18 cellular contexts compared by ENCODE assay signal in the genomic region with DNA sequence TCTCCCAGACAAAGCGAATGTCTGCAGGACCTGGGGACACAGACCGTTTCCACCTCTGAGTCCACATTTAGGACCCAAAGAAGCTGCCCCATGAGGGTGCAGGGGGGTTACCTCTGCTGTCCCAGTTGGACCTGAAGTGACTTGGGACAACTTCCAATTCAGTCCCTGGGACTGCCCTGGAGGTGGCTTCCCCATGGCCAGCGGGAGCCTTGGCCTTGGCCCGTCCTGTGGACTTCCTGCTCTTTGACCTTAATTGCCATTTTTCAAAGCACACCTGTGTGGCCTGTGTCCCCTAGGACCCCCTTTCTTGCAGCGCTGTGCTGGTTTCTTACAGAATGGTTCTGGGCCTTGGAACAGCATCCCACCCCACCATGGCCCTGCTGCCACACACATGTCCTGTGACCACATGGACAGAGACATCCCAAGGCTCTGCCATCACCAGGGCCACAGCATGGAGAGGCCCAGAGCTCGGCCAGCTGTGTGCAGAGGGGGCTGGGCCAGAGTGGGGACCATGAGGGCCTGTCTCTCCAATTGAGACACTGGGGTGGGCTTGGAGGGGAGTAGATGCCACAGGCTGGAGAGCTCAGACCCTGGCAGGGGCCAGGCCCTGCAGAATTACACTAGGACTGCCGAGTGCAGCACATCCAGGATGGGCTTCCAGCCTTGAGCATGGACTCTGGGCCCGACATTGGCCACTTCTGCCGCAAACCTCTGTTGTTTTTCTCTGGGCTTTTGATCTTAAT. TPM values are rescaled to one million over a fixed set of nuclear protein-coding genes. Genes with fewer than 3 reads are reported as not detected.
DNase-seq lines count a peak whose midpoint lies in the region; ATAC-seq and TF ChIP-seq lines count a peak whose summit lies in the region.
"Had no signal": no experiment of that assay in that cellular context is flagged by ENCODE, and none has a peak within 500 bp of the region (broad histone marks: within the 10 kb centered on the region; RNA-seq: fewer than 3 reads in every experiment).

No MANE protein-coding gene starts in this region.

- no peak for TF ChIP-seq EP300 in suprapubic skin (IDR thresholded peaks at IDR 0.05)

- no peaks in the 10 kb centered on the region for H3K27me3 ChIP-seq in naive thymus-derived CD4-positive, alpha-beta T cell (ENCODE audit: control insufficient read depth in 2 of 2, insufficient read depth in 2 of 2, low read length in 2 of 2)
- H3K27me3 ChIP-seq in suprapubic skin (no peaks in the 10 kb centered on the region), BE2C (no peaks in the 10 kb centered on the region)
- H3K27me3 ChIP-seq: heart right ventricle, upper lobe of left lung had no signal

- POLR2A ChIA-PET in naive thymus-derived CD4-positive, alpha-beta T cell (lab: Charles Lee) = no interaction called here

- peaks cover 0 to 48% (median 24%) of the 10 kb centered on the region in 3 experiments for H3K36me3 ChIP-seq in naive thymus-derived CD4-positive, alpha-beta T cell (ENCODE audit: control insufficient read depth in 2 of 3, insufficient read depth in 3 of 3, low read length in 3 of 3)
- H3K36me3 ChIP-seq in suprapubic skin (peaks cover 36% of the 10 kb centered on the region), BE2C (peaks cover 17% of the 10 kb centered on the region)

- no peaks in the 10 kb centered on the region for H3K27me3 Mint-ChIP-seq in activated T-cell treated with anti-CD3 and anti-CD28 coated beads, Interleukin-2, amount 50 U/mL, for 24 hours
- H3K27me3 Mint-ChIP-seq in T-helper 17 cell = no peaks in the 10 kb centered on the region
- no peaks in the 10 kb centered on the region for H3K27me3 Mint-ChIP-seq in naive thymus-derived CD4-positive, alpha-beta T cell
- H3K27me3 Mint-ChIP-seq: CD4-positive, CD25-positive, alpha-beta regulatory T cell; memory B cell; natural killer cell treated with Interleukin-12 subunit alpha and Interleukin-12 subunit beta and Interleukin-15 and Interleukin-18, amount 100 ng/mL, for 72 hours had no signal

- H3K9me3 Mint-ChIP-seq in activated T-cell treated with anti-CD3 and anti-CD28 coated beads, Interleukin-2, amount 50 U/mL, for 24 hours = no peaks in the 10 kb centered on the region
- H3K9me3 Mint-ChIP-seq in naive thymus-derived CD4-positive, alpha-beta T cell = peaks cover 0 to 9% (median 0%) of the 10 kb centered on the region in 11 donors
- H3K9me3 Mint-ChIP-seq: CD4-positive, CD25-positive, alpha-beta regulatory T cell; memory B cell; natural killer cell treated with Interleukin-12 subunit alpha and Interleukin-12 subunit beta and Interleukin-15 and Interleukin-18, amount 100 ng/mL, for 72 hours had no signal

- no peak for ATAC-seq in T-helper 17 cell
- no peak for ATAC-seq in naive thymus-derived CD4-positive, alpha-beta T cell
- ATAC-seq: heart right ventricle had no signal

- no peak for DNase-seq in activated T-cell treated with anti-CD3 and anti-CD28 coated beads, Interleukin-2, amount 50 U/mL, for 24 hours
- DNase-seq in activated T-cell treated with anti-CD3 and anti-CD28 coated beads, Interleukin-2, amount 50 U/mL, for 48 hours = no peak
- DNase-seq in T-helper 17 cell = no peak
- no peak for DNase-seq in naive thymus-derived CD4-positive, alpha-beta T cell
- DNase-seq in suprapubic skin (ENCODE audit: low spot score in 2 of 2) = peak; percentile 54 to 69
- DNase-seq in NCI-H748 (lab: John Stamatoyannopoulos, UW; ENCODE audit: unreplicated experiment) = no peak
- DNase-seq in BE2C = no peak
- DNase-seq in OCI-M2 (lab: John Stamatoyannopoulos, UW; ENCODE audit: unreplicated experiment) = no peak
- DNase-seq: ACHN; activated gamma-delta T cell; CD4-positive, CD25-positive, alpha-beta regulatory T cell; heart right ventricle; NCI-H1694 treated with DMSO at 0.1 percent for 48 hours; NCI-H345; retina had no signal

- H3K36me3 Mint-ChIP-seq in activated T-cell treated with anti-CD3 and anti-CD28 coated beads, Interleukin-2, amount 50 U/mL, for 24 hours (ENCODE audit: low read depth) = peaks cover 56% of the 10 kb centered on the region
- peaks cover 5% of the 10 kb centered on the region for H3K36me3 Mint-ChIP-seq in T-helper 17 cell (ENCODE audit: low read depth)
- peaks cover 11 to 24% (median 15%) of the 10 kb centered on the region in 5 donors for H3K36me3 Mint-ChIP-seq in naive thymus-derived CD4-positive, alpha-beta T cell

- intact Hi-C loops in naive thymus-derived CD4-positive, alpha-beta T cell (cut with micrococcal nuclease) = no loop called here

- no peak for TF ChIP-seq POLR2A in suprapubic skin (IDR thresholded peaks at IDR 0.05)

- H3K27ac Mint-ChIP-seq in activated T-cell treated with anti-CD3 and anti-CD28 coated beads, Interleukin-2, amount 50 U/mL, for 24 hours = peak overlapping the region; percentile 80
- peak overlapping the region; percentile 63 for H3K27ac Mint-ChIP-seq in T-helper 17 cell
- peak overlapping the region in 6 of 9 donors; percentile 18 to 85 (median 62) for H3K27ac Mint-ChIP-seq in naive thymus-derived CD4-positive, alpha-beta T cell
- H3K27ac Mint-ChIP-seq: memory B cell had no signal

- H3K9me3 ChIP-seq in T-helper 17 cell (ENCODE audit: control insufficient read depth, low read length, poor library complexity, severe bottlenecking) = no peaks in the 10 kb centered on the region
- H3K9me3 ChIP-seq in naive thymus-derived CD4-positive, alpha-beta T cell (ENCODE audit: control insufficient read depth in 2 of 3, low read length in 3 of 3) = no peaks in the 10 kb centered on the region
- no peaks in the 10 kb centered on the region for H3K9me3 ChIP-seq in suprapubic skin
- H3K9me3 ChIP-seq in BE2C = no peaks in the 10 kb centered on the region
- H3K9me3 ChIP-seq: heart right ventricle, upper lobe of left lung had no signal

- H3K4me1 ChIP-seq in naive thymus-derived CD4-positive, alpha-beta T cell (ENCODE audit: control insufficient read depth in 2 of 2, insufficient read depth in 2 of 2, low read length in 2 of 2) = no peaks in the 10 kb centered on the region
- peaks cover 16% of the 10 kb centered on the region for H3K4me1 ChIP-seq in suprapubic skin
- peaks cover 17% of the 10 kb centered on the region for H3K4me1 ChIP-seq in BE2C

- CTCF ChIA-PET in naive thymus-derived CD4-positive, alpha-beta T cell (lab: Charles Lee) = no interaction called here

- no peak overlapping the region for H3K4me3 ChIP-seq in naive thymus-derived CD4-positive, alpha-beta T cell (ENCODE audit: low read length)
- H3K4me3 ChIP-seq in suprapubic skin = no peak overlapping the region
- no peak overlapping the region for H3K4me3 ChIP-seq in BE2C (ENCODE audit: low read depth, low read length)
- H3K4me3 ChIP-seq: heart right ventricle, upper lobe of left lung had no signal

- 84% methylated on average over 7 of the region's 9 CpGs for WGBS in suprapubic skin

- no peak overlapping the region for H3K4me3 Mint-ChIP-seq in activated T-cell treated with anti-CD3 and anti-CD28 coated beads, Interleukin-2, amount 50 U/mL, for 24 hours
- no peak overlapping the region for H3K4me3 Mint-ChIP-seq in T-helper 17 cell
- no peak overlapping the region for H3K4me3 Mint-ChIP-seq in naive thymus-derived CD4-positive, alpha-beta T cell
- H3K4me3 Mint-ChIP-seq: memory B cell; natural killer cell treated with Interleukin-12 subunit alpha and Interleukin-12 subunit beta and Interleukin-15 and Interleukin-18, amount 100 ng/mL, for 72 hours had no signal

- H3K4me1 Mint-ChIP-seq in activated T-cell treated with anti-CD3 and anti-CD28 coated beads, Interleukin-2, amount 50 U/mL, for 24 hours (ENCODE audit: low read depth) = peaks cover 17% of the 10 kb centered on the region
- peaks cover 16% of the 10 kb centered on the region for H3K4me1 Mint-ChIP-seq in T-helper 17 cell
- H3K4me1 Mint-ChIP-seq in naive thymus-derived CD4-positive, alpha-beta T cell = peaks cover 8 to 26% (median 15%) of the 10 kb centered on the region in 7 donors
- H3K4me1 Mint-ChIP-seq: memory B cell had no signal

- TF ChIP-seq CTCF in suprapubic skin (IDR thresholded peaks at IDR 0.05) (no peak), BE2C (IDR thresholded peaks at IDR 0.05; ENCODE audit: low read depth, low read length) (no peak)

- no peak overlapping the region for H3K27ac ChIP-seq in naive thymus-derived CD4-positive, alpha-beta T cell (ENCODE audit: low read depth, low read length)
- H3K27ac ChIP-seq in suprapubic skin = no peak overlapping the region
- H3K27ac ChIP-seq: heart right ventricle, upper lobe of left lung had no signal

RNA-seq across cellular contexts. Expression of gene SECISBP2, which starts 45.8 kb away (rescaled TPM):
- total RNA-seq in T-helper 17 cell (100 to 1,000 TPM; 106 to 115 TPM), suprapubic skin (100 to 1,000 TPM in 1 of 4 donors, 10 to 100 TPM in 3; 43.6 to 111 (median 60.8) TPM)
- total RNA-seq in naive thymus-derived CD4-positive, alpha-beta T cell = 100 to 1,000 TPM in 4 of 5 experiments, 10 to 100 TPM in 1; 55.0 to 130 (median 109) TPM
- polyA plus RNA-seq in naive thymus-derived CD4-positive, alpha-beta T cell = 10 to 100 TPM; 20.1 to 29.0 TPM
- polyA plus RNA-seq in BE2C (2012; ENCODE audit: insufficient read depth, insufficient read length, low read depth) = 45.0 TPM

RNA-seq across cellular contexts. Expression of gene CKS2, which starts 53.1 kb away (rescaled TPM):
- 10 to 100 TPM; 11.9 to 18.1 TPM for total RNA-seq in T-helper 17 cell
- total RNA-seq in naive thymus-derived CD4-positive, alpha-beta T cell = 100 to 1,000 TPM in 1 of 5 experiments, 10 to 100 TPM in 1, 1 to 10 TPM in 3; 5.2 to 121 (median 8.9) TPM
- 1 to 10 TPM; 6.0 to 8.0 TPM for polyA plus RNA-seq in naive thymus-derived CD4-positive, alpha-beta T cell
- total RNA-seq in suprapubic skin = 10 to 100 TPM in 3 of 4 donors, 1 to 10 TPM in 1; 8.6 to 35.4 (median 26.8) TPM
- polyA plus RNA-seq in BE2C (2012; ENCODE audit: insufficient read depth, insufficient read length, low read depth) = 83.5 TPM

Comparison
In these comparisons a context has a peak if more than half of its experiments do, and no peak if none do; other contexts are left out.
1. DNase-seq: peak in suprapubic skin (2 of 2); none in activated T-cell treated with anti-CD3 and anti-CD28 coated beads, Interleukin-2, amount 50 U/mL, for 24 hours (single experiment), activated T-cell treated with anti-CD3 and anti-CD28 coated beads, Interleukin-2, amount 50 U/mL, for 48 hours (0 of 2), T-helper 17 cell (0 of 3), naive thymus-derived CD4-positive, alpha-beta T cell (0 of 9), NCI-H748 (single experiment), BE2C (single experiment) and OCI-M2 (single experiment).
2. Peak in every context shown above with its lines, with median percentiles within 50 percentile points of each other: H3K27ac Mint-ChIP-seq.